8 cellular contexts compared by ENCODE assay signal in genomic region chr13:20902438-20903163, GRCh38. TPM values are rescaled to one million over a fixed set of nuclear protein-coding genes. Genes with fewer than 3 reads are reported as not detected.
A peak's percentile ranks its signal among the peaks of the same experiment; 100 is the strongest.
DNase-seq lines count a peak whose midpoint lies in the region; ATAC-seq and TF ChIP-seq lines count a peak whose summit lies in the region.

TSS of gene XPO4 (minus strand) at chr13:20902746. CDS start at chr13:20902738, 8 bp downstream.

- no peak for TF ChIP-seq CTCF in neutrophil (IDR thresholded peaks at IDR 0.05)

- DNase-seq in Daoy (ENCODE audit: low read depth) (peak; percentile 79), KBM-7 (peak; percentile 79), SJCRH30 (peak; percentile 82 to 89), foreskin melanocyte (peak; percentile 64), substantia nigra (lab: John Stamatoyannopoulos, UW) (peak; percentile 13 to 91 (median 73))
- peak; percentile 65 for DNase-seq in activated gamma-delta T cell treated with anti-CD3 and anti-CD28 coated beads, Interleukin-2, amount 50 U/mL, for 16 hours (ENCODE audit: low read depth)

- H3K4me3 ChIP-seq in SJCRH30 (peak within 1 kb of the TSS; percentile 99), neutrophil (ENCODE audit: low read depth in 1 of 2, low read length in 1 of 2) (peak within 1 kb of the TSS; percentile 72 to 83)

- H3K9me3 ChIP-seq in SJCRH30 (replicated peaks), result no peaks in the 10 kb centered on the region
- H3K9me3 ChIP-seq in neutrophil, result no peaks in the 10 kb centered on the region

- H3K36me3 ChIP-seq in SJCRH30, result peaks cover 10% of the 10 kb centered on the region; the same call in 1 of the 2 replicates
- H3K36me3 ChIP-seq in neutrophil, result no peaks in the 10 kb centered on the region

- peaks cover 7% of the 10 kb centered on the region; the same call in 1 of the 2 replicates for H3K4me1 ChIP-seq in SJCRH30
- H3K4me1 ChIP-seq in neutrophil (ENCODE audit: control insufficient read depth in 1 of 2, insufficient read depth in 1 of 2, low read depth in 1 of 2, low read length in 1 of 2), result peaks cover 10 to 14% of the 10 kb centered on the region in 2 experiments

- in situ Hi-C loops in KBM-7 (cut with MboI; ENCODE audit: low pct_unique_long_range_greater_than_20kb, low sequenced_read_pairs), result loop anchor here (25.0 kb wide), 1 partner anchor 715 kb away; the partner anchor contains the start of gene GJB2

- H3K27me3 ChIP-seq in SJCRH30 (no peaks in the 10 kb centered on the region), neutrophil (peaks cover 5% of the 10 kb centered on the region)

- peak; percentile 95 for ATAC-seq in GM21619 (IDR thresholded peaks at IDR 0.05; ENCODE audit: unreplicated experiment)

- H3K27ac ChIP-seq in SJCRH30, result peak within 1 kb of the TSS; percentile 88
- H3K27ac ChIP-seq in neutrophil, result peak within 1 kb of the TSS; percentile 57
- peak within 1 kb of the TSS; percentile 79 for H3K27ac ChIP-seq in substantia nigra (ENCODE audit: low read depth, low read length, poor library complexity, severe bottlenecking)

RNA-seq across cellular contexts. Expression of gene XPO4, which starts in this region (rescaled TPM):
- 18.5 and 21.4 TPM in 2 replicates for total RNA-seq in Daoy (2014; rRNA removed; shearing (Covaris generic))
- total RNA-seq in SJCRH30 (2014; rRNA removed; shearing (Covaris generic)), result 42.8 and 48.0 TPM in 2 replicates

Comparison
In these comparisons a context has a peak if more than half of its experiments do, and no peak if none do; other contexts are left out.
1. Peak in every context shown above with its lines: DNase-seq, ATAC-seq, H3K4me3 ChIP-seq and H3K27ac ChIP-seq.